18 cellular contexts compared by ENCODE assay signal in genomic region chr15:47944911-47945310, GRCh38.
DNase-seq lines count a peak whose midpoint lies in the region; ATAC-seq and TF ChIP-seq lines count a peak whose summit lies in the region.
"Had no signal": no experiment of that assay in that cellular context is flagged by ENCODE, and none has a peak within 500 bp of the region (broad histone marks: within the 10 kb centered on the region; RNA-seq: fewer than 3 reads in every experiment).

No MANE protein-coding gene starts in this region.

- peaks cover 0 to 2% (median 0%) of the 10 kb centered on the region in 8 donors for H3K9me3 Mint-ChIP-seq in CD4-positive, alpha-beta memory T cell

- TF ChIP-seq CTCF in cardiac muscle cell (IDR thresholded peaks at IDR 0.05; ENCODE audit: low read depth, low read length) (no peak), heart right ventricle (IDR thresholded peaks at IDR 0.05) (peak in 1 of 9 donors; percentile 17), PC-3 (conservative IDR thresholded peaks at IDR 0.05; ENCODE audit: low read depth, low read length) (peak; percentile 22; the same call in 1 of the 2 replicates), foreskin keratinocyte (conservative IDR thresholded peaks at IDR 0.05) (peak; percentile 42)

- no peak overlapping the region for H3K4me3 Mint-ChIP-seq in CD4-positive, alpha-beta memory T cell

- no peak overlapping the region for H2AFZ ChIP-seq in PC-3 (ENCODE audit: low read length)

- WGBS in heart right ventricle, 2 donors: 89 to 95% methylated on average over 1 of the region's 1 CpG

- H3K4me3 ChIP-seq in cardiac muscle cell (no peak overlapping the region), heart right ventricle (no peak overlapping the region), PC-3 (ENCODE audit: low read length) (no peak overlapping the region)
- H3K4me3 ChIP-seq in CD4-positive, alpha-beta memory T cell (ENCODE audit: low read length in 2 of 2): no peak overlapping the region
- H3K4me3 ChIP-seq: A549, SJCRH30 had no signal

- H3K4me1 Mint-ChIP-seq in CD4-positive, alpha-beta memory T cell: no peaks in the 10 kb centered on the region

- DNase-seq in cardiac muscle cell (ENCODE audit: low read depth in 1 of 2, low spot score in 1 of 2) (no peak), heart right ventricle (no peak), PC-3 (no peak), foreskin keratinocyte (no peak), posterior cingulate gyrus (no peak), SKM-1 (lab: John Stamatoyannopoulos, UW; ENCODE audit: unreplicated experiment) (no peak)
- DNase-seq in CD4-positive, alpha-beta memory T cell: no peak
- DNase-seq: C1 segment of cervical spinal cord, COR-L47, DMS79, H7, NCI-H1105 treated with DMSO at 0.1 percent for 48 hours, NCI-H1694 treated with DMSO at 0.1 percent for 48 hours, NCI-H526 treated with DMSO at 0.1 percent for 48 hours, SJCRH30 had no signal

- H3K4me1 ChIP-seq in cardiac muscle cell (ENCODE audit: low read depth) (peaks cover 13% of the 10 kb centered on the region), heart right ventricle (peaks cover 0 to 9% (median 3%) of the 10 kb centered on the region in 9 donors), PC-3 (ENCODE audit: insufficient read depth, low read length) (no peaks in the 10 kb centered on the region), foreskin keratinocyte (no peaks in the 10 kb centered on the region)
- H3K4me1 ChIP-seq in CD4-positive, alpha-beta memory T cell (ENCODE audit: insufficient read depth, low read length): no peaks in the 10 kb centered on the region
- H3K4me1 ChIP-seq: A549, SJCRH30 had no signal

- H3K9ac ChIP-seq in PC-3 (ENCODE audit: low read length): no peak overlapping the region

- intact Hi-C loops in heart right ventricle (cut with DNase I): no loop called here
- intact Hi-C loops in PC-3 (cut with micrococcal nuclease): no loop called here
- intact Hi-C loops in posterior cingulate gyrus (cut with DNase I): no loop called here
- intact Hi-C loops in CD4-positive, alpha-beta memory T cell (cut with micrococcal nuclease): no loop called here

- no peaks in the 10 kb centered on the region for H3K79me2 ChIP-seq in PC-3 (ENCODE audit: low read length)

- H3K27me3 ChIP-seq in cardiac muscle cell (no peaks in the 10 kb centered on the region), heart right ventricle (no peaks in the 10 kb centered on the region), PC-3 (ENCODE audit: low read length) (no peaks in the 10 kb centered on the region), foreskin keratinocyte (no peaks in the 10 kb centered on the region)
- no peaks in the 10 kb centered on the region for H3K27me3 ChIP-seq in CD4-positive, alpha-beta memory T cell (ENCODE audit: insufficient read depth, low read length)

- BruUV-seq in PC-3 (replicated peaks; lab: Mats Ljungman, UMichigan): no TSS peak

- no peaks in the 10 kb centered on the region for H4K20me1 ChIP-seq in PC-3 (ENCODE audit: low read length)

- no peaks in the 10 kb centered on the region for H3F3A ChIP-seq in PC-3 (ENCODE audit: low read length, unreplicated experiment)

- H3K36me3 Mint-ChIP-seq in CD4-positive, alpha-beta memory T cell: no peaks in the 10 kb centered on the region

- H3K36me3 ChIP-seq in cardiac muscle cell (no peaks in the 10 kb centered on the region), heart right ventricle (no peaks in the 10 kb centered on the region), PC-3 (ENCODE audit: low read depth, low read length) (no peaks in the 10 kb centered on the region)
- H3K36me3 ChIP-seq in CD4-positive, alpha-beta memory T cell (ENCODE audit: insufficient read depth, low read length): no peaks in the 10 kb centered on the region
- H3K36me3 ChIP-seq: SJCRH30 had no signal

- H3K27ac Mint-ChIP-seq in CD4-positive, alpha-beta memory T cell: no peak overlapping the region

- POLR2A ChIA-PET in PC-3 (lab: Charles Lee; ENCODE audit: unreplicated experiment): no interaction called here
- POLR2A ChIA-PET in CD4-positive, alpha-beta memory T cell (lab: Charles Lee; ENCODE audit: partially characterized antibody): no interaction called here

- no peak overlapping the region for H3K4me2 ChIP-seq in PC-3 (ENCODE audit: low read length)
- H3K4me2 ChIP-seq: A549 had no signal

- CTCF ChIA-PET in PC-3 (lab: Charles Lee): no interaction called here
- CTCF ChIA-PET in CD4-positive, alpha-beta memory T cell (lab: Charles Lee; ENCODE audit: partially characterized antibody): no interaction called here

- peak overlapping the region; percentile 97 for H3K27ac ChIP-seq in cardiac muscle cell
- no peak overlapping the region for H3K27ac ChIP-seq in heart right ventricle
- no peak overlapping the region for H3K27ac ChIP-seq in PC-3 (ENCODE audit: low read length)
- H3K27ac ChIP-seq in foreskin keratinocyte: no peak overlapping the region
- H3K27ac ChIP-seq in CD4-positive, alpha-beta memory T cell (ENCODE audit: low read depth, low read length): no peak overlapping the region
- H3K27ac ChIP-seq: A549, RWPE1, SJCRH30 had no signal

- no peaks in the 10 kb centered on the region for H3K9me2 ChIP-seq in PC-3 (replicated peaks; ENCODE audit: low read length)

- no peak for ATAC-seq in heart right ventricle
- ATAC-seq in PC-3: no peak
- peak; percentile 67 for ATAC-seq in foreskin keratinocyte
- ATAC-seq in GM19455 (IDR thresholded peaks at IDR 0.05; ENCODE audit: unreplicated experiment): no peak
- ATAC-seq: A549 had no signal

- H3K9me3 ChIP-seq in cardiac muscle cell (ENCODE audit: low read depth): no peaks in the 10 kb centered on the region
- H3K9me3 ChIP-seq in heart right ventricle: no peaks in the 10 kb centered on the region
- no peaks in the 10 kb centered on the region for H3K9me3 ChIP-seq in PC-3 (ENCODE audit: low read length)
- H3K9me3 ChIP-seq in CD4-positive, alpha-beta memory T cell (ENCODE audit: control insufficient read depth in 1 of 2, low read length in 2 of 2): no peaks in the 10 kb centered on the region
- H3K9me3 ChIP-seq: A549, SJCRH30 had no signal

- H3K27me3 Mint-ChIP-seq in CD4-positive, alpha-beta memory T cell: peaks cover 1 to 2% of the 10 kb centered on the region in 2 donors
